Comparison of ENCODE assay signal across 27 cellular contexts in genomic region chr16:57995721-57996405, GRCh38. TPM values are rescaled to one million over a fixed set of nuclear protein-coding genes. Genes with fewer than 3 reads are reported as not detected.
DNase-seq lines count a peak whose midpoint lies in the region; ATAC-seq, FAIRE-seq and TF ChIP-seq lines count a peak whose summit lies in the region.
"Had no signal": no experiment of that assay in that cellular context is flagged by ENCODE, and none has a peak within 500 bp of the region (broad histone marks: within the 10 kb centered on the region; RNA-seq: fewer than 3 reads in every experiment).

No MANE protein-coding gene starts in this region.

- H3K4me3 Mint-ChIP-seq in CD14-positive monocyte = no peak overlapping the region
- peak overlapping the region in 4 of 8 donors; percentile 12 to 31 (median 22) for H3K4me3 Mint-ChIP-seq in CD4-positive, alpha-beta memory T cell
- no peak overlapping the region for H3K4me3 Mint-ChIP-seq in natural killer cell treated with Interleukin-12 subunit alpha and Interleukin-12 subunit beta and Interleukin-15 and Interleukin-18, amount 100 ng/mL, for 72 hours
- H3K4me3 Mint-ChIP-seq: GM23338, nephron progenitor cell had no signal

- no peak overlapping the region for H3K9ac ChIP-seq in K562 (ENCODE audit: insufficient read depth in 1 of 2, low read depth in 2 of 2, low read length in 2 of 2)
- H3K9ac ChIP-seq: parathyroid adenoma had no signal

- no peaks in the 10 kb centered on the region; the same call in 2 of the 3 replicates for H3K79me2 ChIP-seq in K562 (ENCODE audit: control insufficient read depth, insufficient read depth, low read length)

- peaks cover 58% of the 10 kb centered on the region for H3K4me1 Mint-ChIP-seq in CD14-positive monocyte
- peaks cover 28 to 66% (median 44%) of the 10 kb centered on the region in 4 donors for H3K4me1 Mint-ChIP-seq in CD4-positive, alpha-beta memory T cell
- H3K4me1 Mint-ChIP-seq in natural killer cell treated with Interleukin-12 subunit alpha and Interleukin-12 subunit beta and Interleukin-15 and Interleukin-18, amount 100 ng/mL, for 72 hours (ENCODE audit: low read depth in 2 of 2) = peaks cover 26 to 33% of the 10 kb centered on the region in 2 donors

- intact Hi-C loops in CD14-positive monocyte (cut with micrococcal nuclease) = no loop called here
- intact Hi-C loops in CD4-positive, alpha-beta memory T cell (cut with micrococcal nuclease) = no loop called here
- intact Hi-C loops in K562 (cut with micrococcal nuclease) = loop anchor here (10.0 kb wide), 1 partner anchor 351 kb away; no protein-coding TSS in a partner anchor

- TF ChIP-seq RAD21 in K562 (CRISPR knock-in tag; conservative IDR thresholded peaks at IDR 0.05 in 1 of 2, IDR thresholded peaks at IDR 0.05 in 1 of 2) = no peak

- H3K27me3 Mint-ChIP-seq in CD14-positive monocyte (ENCODE audit: low read depth in 3 of 3) = no peaks in the 10 kb centered on the region
- H3K27me3 Mint-ChIP-seq in CD4-positive, alpha-beta memory T cell = no peaks in the 10 kb centered on the region
- H3K27me3 Mint-ChIP-seq in natural killer cell treated with Interleukin-12 subunit alpha and Interleukin-12 subunit beta and Interleukin-15 and Interleukin-18, amount 100 ng/mL, for 72 hours = no peaks in the 10 kb centered on the region

- 75% methylated on average over 14 of the region's 18 CpGs for WGBS in K562 (ENCODE audit: insufficient coverage, low coverage, missing lambda C conversion rate)

- TF ChIP-seq CTCF in CD14-positive monocyte (IDR thresholded peaks at IDR 0.05) = no peak
- no peak for TF ChIP-seq CTCF in K562 (IDR thresholded peaks at IDR 0.05 in 2 of 3, conservative IDR thresholded peaks at IDR 0.05 in 1 of 3; ENCODE audit: insufficient read depth in 2 of 3, low read depth in 1 of 3, low read length in 3 of 3)

- peaks cover 19% of the 10 kb centered on the region for H3K36me3 ChIP-seq in CD4-positive, alpha-beta memory T cell (ENCODE audit: insufficient read depth, low read length)
- H3K36me3 ChIP-seq in K562 (ENCODE audit: control insufficient read depth, insufficient read depth, low read length) = peaks cover 14% of the 10 kb centered on the region; the same call in 2 of the 3 replicates

- H3K9me3 ChIP-seq in CD4-positive, alpha-beta memory T cell (ENCODE audit: control insufficient read depth in 1 of 2, low read length in 2 of 2) = no peaks in the 10 kb centered on the region
- no peaks in the 10 kb centered on the region for H3K9me3 ChIP-seq in K562 (replicated peaks; ENCODE audit: control insufficient read depth, insufficient read depth, low read depth, low read length)
- H3K9me3 ChIP-seq: right atrium auricular region, SJSA1 had no signal

- no peak for ATAC-seq in K562
- ATAC-seq in natural killer cell treated with Interleukin-12 subunit alpha and Interleukin-12 subunit beta and Interleukin-15 and Interleukin-18, amount 100 ng/mL, for 72 hours = no peak
- ATAC-seq: GM23338 had no signal

- H3K4me1 ChIP-seq in CD4-positive, alpha-beta memory T cell (ENCODE audit: insufficient read depth, low read length) = peaks cover 69% of the 10 kb centered on the region
- peaks cover 18 to 30% of the 10 kb centered on the region in 2 experiments; a peak in 4 of 5 replicates for H3K4me1 ChIP-seq in K562 (replicated peaks in 1 of 2; ENCODE audit: control insufficient read depth in 2 of 2, insufficient read depth in 2 of 2, low read length in 2 of 2)

- FAIRE-seq in K562 (lab: Jason Lieb, UNC) = no peak
- FAIRE-seq: astrocyte, GM12891, islet of Langerhans had no signal

- POLR2A ChIA-PET in CD4-positive, alpha-beta memory T cell (lab: Charles Lee; ENCODE audit: partially characterized antibody) = interaction anchor here (1.3 to 6.7 kb wide), 2 partner anchors 9 to 134 kb away, joined by 4 to 83 read pairs; partner anchors contain the start of gene CFAP20
- POLR2A ChIA-PET in K562 (lab: Yijun Ruan, JAX) = no interaction called here

- H3K27me3 ChIP-seq in CD4-positive, alpha-beta memory T cell (ENCODE audit: insufficient read depth, low read length) = no peaks in the 10 kb centered on the region
- no peaks in the 10 kb centered on the region for H3K27me3 ChIP-seq in K562 (ENCODE audit: control insufficient read depth in 2 of 2, insufficient read depth in 2 of 2, low read length in 2 of 2)
- H3K27me3 ChIP-seq: right atrium auricular region, SJSA1 had no signal

- H3K9me1 ChIP-seq in K562 (ENCODE audit: control insufficient read depth, insufficient read depth, low read length) = peaks cover 4% of the 10 kb centered on the region

- CTCF ChIA-PET in CD4-positive, alpha-beta memory T cell (lab: Charles Lee; ENCODE audit: partially characterized antibody) = interaction anchor here (0.6 to 0.7 kb wide), 2 partner anchors 97 to 104 kb away, joined by 3 to 4 read pairs; no protein-coding TSS in a partner anchor
- CTCF ChIA-PET in K562 (lab: Yijun Ruan, JAX; ENCODE audit: low intra/inter-chr PET ratio) = interaction anchor here (1.0 kb wide), 1 partner anchor 194 kb away, joined by 4 read pairs; the partner anchor contains the start of gene KIFC3

- DNase-seq in CD14-positive monocyte (ENCODE audit: low spot score) = no peak
- no peak for DNase-seq in CD4-positive, alpha-beta memory T cell
- no peak for DNase-seq in K562 (ENCODE audit: extremely low read depth in 1 of 4, low spot score in 3 of 4)
- DNase-seq in natural killer cell treated with Interleukin-12 subunit alpha and Interleukin-12 subunit beta and Interleukin-15 and Interleukin-18, amount 100 ng/mL, for 72 hours (ENCODE audit: low spot score) = peak; percentile 28
- no peak for DNase-seq in AG08395 (ENCODE audit: low spot score)
- DNase-seq in NOMO-1 (lab: John Stamatoyannopoulos, UW; ENCODE audit: unreplicated experiment in 2 of 2) = no peak
- no peak for DNase-seq in germinal center (ENCODE audit: low spot score)
- DNase-seq: activated CD4-positive, alpha-beta T cell treated with anti-CD3 and anti-CD28 coated beads for 1 hour; activated T-cell treated with anti-CD3 and anti-CD28 coated beads, Interleukin-2, amount 50 U/mL, for 1 hour; caudate nucleus; Kasumi-1; NCI-H1436 treated with DMSO at 0.1 percent for 48 hours; NCI-H2107; NCI-H748 treated with DMSO at 0.1 percent for 48 hours; nephron progenitor cell; substantia nigra had no signal

- H2AFZ ChIP-seq in K562 (ENCODE audit: low read depth, low read length) = no peak overlapping the region
- H2AFZ ChIP-seq: GM23338, parathyroid adenoma had no signal

- H3K4me3 ChIP-seq in CD4-positive, alpha-beta memory T cell (ENCODE audit: low read length in 2 of 2) = no peak overlapping the region
- no peak overlapping the region for H3K4me3 ChIP-seq in K562
- H3K4me3 ChIP-seq: GM23338, right atrium auricular region, SJSA1 had no signal

- no TSS peak for BruUV-seq in K562 (replicated peaks; lab: Mats Ljungman, UMichigan)

- no peak overlapping the region for H3K4me2 ChIP-seq in K562 (ENCODE audit: insufficient read depth, low read length)
- H3K4me2 ChIP-seq: GM23338 had no signal

- peak overlapping the region; percentile 41 for H3K27ac ChIP-seq in CD4-positive, alpha-beta memory T cell (ENCODE audit: low read depth, low read length)
- no peak overlapping the region for H3K27ac ChIP-seq in K562 (ENCODE audit: extremely low read depth, low read depth, low read length)
- H3K27ac ChIP-seq: parathyroid adenoma, SJSA1 had no signal

- TF ChIP-seq POLR2A in K562 (conservative IDR thresholded peaks at IDR 0.05) = no peak

- peaks cover 0 to 2% (median 0%) of the 10 kb centered on the region in 7 donors for H3K9me3 Mint-ChIP-seq in CD14-positive monocyte
- H3K9me3 Mint-ChIP-seq in CD4-positive, alpha-beta memory T cell = peaks cover 0 to 3% (median 0%) of the 10 kb centered on the region in 8 donors
- no peaks in the 10 kb centered on the region for H3K9me3 Mint-ChIP-seq in natural killer cell treated with Interleukin-12 subunit alpha and Interleukin-12 subunit beta and Interleukin-15 and Interleukin-18, amount 100 ng/mL, for 72 hours
- H3K9me3 Mint-ChIP-seq: GM23338, nephron progenitor cell had no signal

- H3K27ac Mint-ChIP-seq in CD14-positive monocyte = peak overlapping the region in 4 of 7 donors; percentile 10 to 43 (median 26)
- peak overlapping the region; percentile 61 to 89 (median 78) for H3K27ac Mint-ChIP-seq in CD4-positive, alpha-beta memory T cell
- no peak overlapping the region for H3K27ac Mint-ChIP-seq in natural killer cell treated with Interleukin-12 subunit alpha and Interleukin-12 subunit beta and Interleukin-15 and Interleukin-18, amount 100 ng/mL, for 72 hours
- H3K27ac Mint-ChIP-seq: GM23338, nephron progenitor cell had no signal

- peaks cover 5% of the 10 kb centered on the region for H4K20me1 ChIP-seq in K562 (replicated peaks; ENCODE audit: control insufficient read depth, insufficient read depth, low read length)

- no peak for TF ChIP-seq EP300 in K562 (IDR thresholded peaks at IDR 0.05; ENCODE audit: low read length)

- H3K36me3 Mint-ChIP-seq in CD14-positive monocyte = peaks cover 30 to 43% of the 10 kb centered on the region in 2 donors
- peaks cover 14 to 43% of the 10 kb centered on the region in 2 donors for H3K36me3 Mint-ChIP-seq in CD4-positive, alpha-beta memory T cell
- no peaks in the 10 kb centered on the region for H3K36me3 Mint-ChIP-seq in natural killer cell treated with Interleukin-12 subunit alpha and Interleukin-12 subunit beta and Interleukin-15 and Interleukin-18, amount 100 ng/mL, for 72 hours

- in situ Hi-C loops in K562 (cut with MboI) = no loop called here

RNA-seq across cellular contexts. Expression of gene ZNF319, which starts 4.6 kb away (rescaled TPM):
- polyA plus RNA-seq in CD14-positive monocyte (1 to 10 TPM; 1.9 to 4.7 TPM), K562 (2011; rRNA removed) (1.4 and 2.0 TPM in 2 replicates), K562 (2014; fragmentation: Illumina TruSeq; extraction: Trizol) (2.1 and 3.6 TPM in 2 replicates), K562 (2014; fragmentation: Nextera tagmentation; extraction: Ambion mirVana) (under 1 TPM; 0.20 to 0.31 TPM), K562 (2014; rRNA removed) (2.7 and 3.2 TPM in 2 replicates)
- total RNA-seq in CD4-positive, alpha-beta memory T cell = 10 to 100 TPM; 19.7 to 20.5 TPM
- polyA plus RNA-seq in CD4-positive, alpha-beta memory T cell = 10 to 100 TPM in 1 of 2 donors, 1 to 10 TPM in 1; 2.3 to 16.5 TPM
- total RNA-seq in K562 (2011; cell fraction: chromatin; rRNA removed; ENCODE audit: low replicate concordance) = 3.7 and 13.4 TPM in 2 replicates
- total RNA-seq in K562 (2011; cell fraction: nucleolus; rRNA removed) = 6.6 and 7.3 TPM in 2 replicates
- total RNA-seq in K562 (2011; cell fraction: nucleoplasm; rRNA removed) = 3.7 and 4.7 TPM in 2 replicates
- total RNA-seq in K562 (2014; rRNA removed) (1.4 TPM in 2 replicates), K562 (2014; rRNA removed; fragmentation: Illumina TruSeq; extraction: Trizol) (0.80 and 0.87 TPM in 2 replicates), K562 (2015; rRNA removed; fragmentation: Illumina TruSeq; extraction: Trizol) (1.0 and 1.2 TPM in 2 replicates), K562 (2021) (5.2 and 5.7 TPM in 2 replicates)
- 2.3 and 3.2 TPM in 2 replicates for polyA plus RNA-seq in K562 (2011; cell fraction: cytosol; rRNA removed)
- 4.9 and 5.1 TPM in 2 replicates for polyA plus RNA-seq in K562 (2011; cell fraction: nucleus; rRNA removed)
- 3.2 and 6.6 TPM in 2 replicates for polyA plus RNA-seq in K562 (2012)
- polyA minus RNA-seq in K562 (2011; rRNA and poly(A)+ RNA removed) = 2.2 and 3.0 TPM in 2 replicates
- polyA minus RNA-seq in K562 (2011; cell fraction: cytosol; rRNA and poly(A)+ RNA removed) = 3.2 and 6.1 TPM in 2 replicates
- 5.5 and 6.2 TPM in 2 replicates for polyA minus RNA-seq in K562 (2011; cell fraction: nucleus; rRNA and poly(A)+ RNA removed)
- 10 to 100 TPM in 1 of 2 donors, 1 to 10 TPM in 1; 9.6 to 10.7 TPM for total RNA-seq in natural killer cell treated with Interleukin-12 subunit alpha and Interleukin-12 subunit beta and Interleukin-15 and Interleukin-18, amount 100 ng/mL, for 72 hours

RNA-seq across cellular contexts. Expression of gene USB1, which starts 5.3 kb away (rescaled TPM):
- 10 to 100 TPM; 25.7 to 44.4 TPM for polyA plus RNA-seq in CD14-positive monocyte
- 10 to 100 TPM; 36.4 to 39.5 TPM for total RNA-seq in CD4-positive, alpha-beta memory T cell
- polyA plus RNA-seq in CD4-positive, alpha-beta memory T cell = 10 to 100 TPM; 35.3 to 45.2 TPM
- total RNA-seq in K562 (2011; cell fraction: chromatin; rRNA removed; ENCODE audit: low replicate concordance) = 49.8 and 89.2 TPM in 2 replicates
- total RNA-seq in K562 (2011; cell fraction: nucleolus; rRNA removed) = 52.8 and 56.4 TPM in 2 replicates
- total RNA-seq in K562 (2011; cell fraction: nucleoplasm; rRNA removed) = 57.2 and 72.5 TPM in 2 replicates
- total RNA-seq in K562 (2014; rRNA removed) = 18.0 and 19.4 TPM in 2 replicates
- 12.1 and 13.1 TPM in 2 replicates for total RNA-seq in K562 (2014; rRNA removed; fragmentation: Illumina TruSeq; extraction: Trizol)
- total RNA-seq in K562 (2015; rRNA removed; fragmentation: Illumina TruSeq; extraction: Trizol) = 16.0 and 18.9 TPM in 2 replicates
- total RNA-seq in K562 (2021) = 69.6 and 73.6 TPM in 2 replicates
- polyA plus RNA-seq in K562 (2011; rRNA removed) = 46.2 and 60.1 TPM in 2 replicates
- 64.2 and 91.2 TPM in 2 replicates for polyA plus RNA-seq in K562 (2011; cell fraction: cytosol; rRNA removed)
- 37.6 and 65.1 TPM in 2 replicates for polyA plus RNA-seq in K562 (2011; cell fraction: nucleus; rRNA removed)
- polyA plus RNA-seq in K562 (2012) = 49.3 and 58.2 TPM in 2 replicates
- 64.4 and 93.9 TPM in 2 replicates for polyA plus RNA-seq in K562 (2014; fragmentation: Illumina TruSeq; extraction: Trizol)
- 10 to 100 TPM; 11.6 to 12.1 TPM for polyA plus RNA-seq in K562 (2014; fragmentation: Nextera tagmentation; extraction: Ambion mirVana)
- 53.8 and 67.5 TPM in 2 replicates for polyA plus RNA-seq in K562 (2014; rRNA removed)
- polyA minus RNA-seq in K562 (2011; rRNA and poly(A)+ RNA removed) = 29.9 and 44.9 TPM in 2 replicates
- 42.9 and 56.9 TPM in 2 replicates for polyA minus RNA-seq in K562 (2011; cell fraction: cytosol; rRNA and poly(A)+ RNA removed)
- 27.5 and 27.6 TPM in 2 replicates for polyA minus RNA-seq in K562 (2011; cell fraction: nucleus; rRNA and poly(A)+ RNA removed)
- 100 to 1,000 TPM in 1 of 2 donors, 10 to 100 TPM in 1; 74.3 to 124 TPM for total RNA-seq in natural killer cell treated with Interleukin-12 subunit alpha and Interleukin-12 subunit beta and Interleukin-15 and Interleukin-18, amount 100 ng/mL, for 72 hours

RNA-seq across cellular contexts. Expression of gene CNGB1, which starts 24.9 kb away (rescaled TPM):
- polyA plus RNA-seq in CD14-positive monocyte (not detected), K562 (2011; rRNA removed) (not detected in 2 replicates), K562 (2014; fragmentation: Illumina TruSeq; extraction: Trizol) (not detected in 2 replicates), K562 (2014; fragmentation: Nextera tagmentation; extraction: Ambion mirVana) (not detected), K562 (2014; rRNA removed) (not detected in 2 replicates)
- total RNA-seq in CD4-positive, alpha-beta memory T cell = not detected
- not detected for polyA plus RNA-seq in CD4-positive, alpha-beta memory T cell
- not detected in 2 replicates for total RNA-seq in K562 (2011; cell fraction: chromatin; rRNA removed; ENCODE audit: low replicate concordance)
- not detected in 2 replicates for total RNA-seq in K562 (2011; cell fraction: nucleolus; rRNA removed)
- not detected in 2 replicates for total RNA-seq in K562 (2011; cell fraction: nucleoplasm; rRNA removed)
- total RNA-seq in K562 (2014; rRNA removed) (not detected in 2 replicates), K562 (2014; rRNA removed; fragmentation: Illumina TruSeq; extraction: Trizol) (not detected in 2 replicates), K562 (2015; rRNA removed; fragmentation: Illumina TruSeq; extraction: Trizol) (not detected in 2 replicates), K562 (2021) (not detected in 2 replicates)
- not detected in 2 replicates for polyA plus RNA-seq in K562 (2011; cell fraction: cytosol; rRNA removed)
- polyA plus RNA-seq in K562 (2011; cell fraction: nucleus; rRNA removed) = not detected in 2 replicates
- not detected in 2 replicates for polyA plus RNA-seq in K562 (2012)
- not detected in 2 replicates for polyA minus RNA-seq in K562 (2011; rRNA and poly(A)+ RNA removed)
- polyA minus RNA-seq in K562 (2011; cell fraction: cytosol; rRNA and poly(A)+ RNA removed) = not detected in 2 replicates
- polyA minus RNA-seq in K562 (2011; cell fraction: nucleus; rRNA and poly(A)+ RNA removed) = not detected in 2 replicates
- not detected for total RNA-seq in natural killer cell treated with Interleukin-12 subunit alpha and Interleukin-12 subunit beta and Interleukin-15 and Interleukin-18, amount 100 ng/mL, for 72 hours
- total RNA-seq: activated CD8-positive, alpha-beta memory T cell treated with anti-CD3 and anti-CD28 coated beads for 36 hours; astrocyte; dermis microvascular lymphatic vessel endothelial cell; GM23338; lower leg skin; right atrium auricular region; RPMI7951 had no signal
- polyA plus RNA-seq: GM23338 had no signal

RNA-seq across cellular contexts. Expression of gene MMP15, which starts 29.7 kb away (rescaled TPM):
- polyA plus RNA-seq in CD14-positive monocyte (not detected), K562 (2011; rRNA removed) (3.0 and 8.4 TPM in 2 replicates), K562 (2014; fragmentation: Illumina TruSeq; extraction: Trizol) (6.3 and 8.6 TPM in 2 replicates), K562 (2014; fragmentation: Nextera tagmentation; extraction: Ambion mirVana) (under 1 TPM; 0.01 to 0.06 TPM), K562 (2014; rRNA removed) (7.9 and 9.6 TPM in 2 replicates)
- 1 to 10 TPM; 1.6 to 1.8 TPM for total RNA-seq in CD4-positive, alpha-beta memory T cell
- under 1 TPM in 1 of 2 donors, not detected in 1; 0.21 TPM for polyA plus RNA-seq in CD4-positive, alpha-beta memory T cell
- 6.1 and 32.3 TPM in 2 replicates for total RNA-seq in K562 (2011; cell fraction: chromatin; rRNA removed; ENCODE audit: low replicate concordance)
- 29.6 and 31.0 TPM in 2 replicates for total RNA-seq in K562 (2011; cell fraction: nucleolus; rRNA removed)
- total RNA-seq in K562 (2011; cell fraction: nucleoplasm; rRNA removed) = 16.6 and 19.7 TPM in 2 replicates
- total RNA-seq in K562 (2014; rRNA removed) (10.3 and 11.9 TPM in 2 replicates), K562 (2014; rRNA removed; fragmentation: Illumina TruSeq; extraction: Trizol) (1.9 and 2.9 TPM in 2 replicates), K562 (2015; rRNA removed; fragmentation: Illumina TruSeq; extraction: Trizol) (5.5 and 5.6 TPM in 2 replicates), K562 (2021) (20.3 and 20.4 TPM in 2 replicates)
- 8.5 and 13.5 TPM in 2 replicates for polyA plus RNA-seq in K562 (2011; cell fraction: cytosol; rRNA removed)
- 14.8 and 18.6 TPM in 2 replicates for polyA plus RNA-seq in K562 (2011; cell fraction: nucleus; rRNA removed)
- 9.6 and 14.7 TPM in 2 replicates for polyA plus RNA-seq in K562 (2012)
- 2.8 and 3.4 TPM in 2 replicates for polyA minus RNA-seq in K562 (2011; rRNA and poly(A)+ RNA removed)
- 11.7 and 17.5 TPM in 2 replicates for polyA minus RNA-seq in K562 (2011; cell fraction: cytosol; rRNA and poly(A)+ RNA removed)
- 6.5 and 10.6 TPM in 2 replicates for polyA minus RNA-seq in K562 (2011; cell fraction: nucleus; rRNA and poly(A)+ RNA removed)
- total RNA-seq in natural killer cell treated with Interleukin-12 subunit alpha and Interleukin-12 subunit beta and Interleukin-15 and Interleukin-18, amount 100 ng/mL, for 72 hours = under 1 TPM in 1 of 2 donors, not detected in 1; 0.31 TPM

Comparison
In these comparisons a context has a peak if more than half of its experiments do, and no peak if none do; other contexts are left out.
1. H3K27ac Mint-ChIP-seq: peak in CD14-positive monocyte (4 of 7) and CD4-positive, alpha-beta memory T cell (7 of 7); none in natural killer cell treated with Interleukin-12 subunit alpha and Interleukin-12 subunit beta and Interleukin-15 and Interleukin-18, amount 100 ng/mL, for 72 hours (0 of 2).